Comparison of ENCODE assay signal across 19 cellular contexts in the genomic region with DNA sequence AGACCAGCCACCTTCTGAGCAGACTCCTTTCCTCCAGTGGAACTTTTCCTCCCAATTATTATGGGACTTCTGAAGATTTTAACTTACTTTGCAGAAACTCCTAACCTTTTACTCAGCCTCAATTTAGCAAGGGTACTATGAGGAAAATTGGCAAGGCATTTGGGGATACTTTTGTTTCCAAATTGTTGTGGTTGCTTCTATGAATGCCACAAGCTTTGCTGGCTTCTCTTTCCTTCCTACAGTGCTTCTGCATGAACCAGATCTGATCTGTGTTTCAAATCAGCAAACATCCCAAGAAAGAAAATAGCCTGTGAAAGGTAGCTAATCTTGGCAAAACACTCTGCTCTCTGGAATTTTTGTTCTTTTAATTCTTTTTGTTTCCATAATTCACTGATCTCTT. TPM values are rescaled to one million over a fixed set of nuclear protein-coding genes. Genes with fewer than 3 reads are reported as not detected.
"Had no signal": no experiment of that assay in that cellular context is flagged by ENCODE, and none has a peak within 500 bp of the region (broad histone marks: within the 10 kb centered on the region; RNA-seq: fewer than 3 reads in every experiment).

No MANE protein-coding gene starts in this region.

- H3K4me3 ChIP-seq: colonic mucosa, hepatocyte, lower lobe of right lung, transverse colon had no signal

- H3K27me3 ChIP-seq: colonic mucosa, hepatocyte, transverse colon had no signal

- H3K9me3 ChIP-seq: colonic mucosa had no signal

- H3K79me2 ChIP-seq: hepatocyte had no signal

- H3K27ac ChIP-seq: colonic mucosa, hepatocyte, lower lobe of right lung, transverse colon had no signal

- H3K4me1 ChIP-seq: lower lobe of right lung had no signal

- DNase-seq: activated CD4-positive, alpha-beta T cell treated with anti-CD3 and anti-CD28 coated beads for 36 hours; activated CD4-positive, alpha-beta T cell treated with anti-CD3 and anti-CD28 coated beads, Interleukin-2, amount 50 U/mL, for 48 hours; activated gamma-delta T cell; caudate nucleus; colonic mucosa; erythroblast; left colon; lower lobe of right lung; retina; stimulated activated CD4-positive, alpha-beta T cell treated with anti-CD3 and anti-CD28 coated beads, Interleukin-12 subunit alpha, Interleukin-12 subunit beta, amount 100 ng/mL, for 4 hours; stimulated activated CD4-positive, alpha-beta T cell treated with anti-CD3 and anti-CD28 coated beads, Interleukin-2, amount 100 ng/mL, for 24 hours; stimulated activated naive CD4-positive, alpha-beta T cell treated with Interleukin-2 at 50 U/mL for 16 hours; T-cell; transverse colon had no signal

- H3K36me3 ChIP-seq: colonic mucosa, lower lobe of right lung, transverse colon had no signal

- H2AFZ ChIP-seq: hepatocyte had no signal

- H3K4me2 ChIP-seq: hepatocyte had no signal

RNA-seq across cellular contexts. Expression of a gene that starts 57.3 kb away (rescaled TPM):
- total RNA-seq: activated CD4-positive, alpha-beta T cell treated with anti-CD3 and anti-CD28 coated beads for 36 hours; colonic mucosa; glomerular endothelial cell; hepatocyte; left colon; lower lobe of right lung; natural killer cell treated with Interleukin-12 subunit alpha and Interleukin-12 subunit beta and Interleukin-15 and Interleukin-18, amount 100 ng/mL, for 72 hours; posterior vena cava; T-cell; transverse colon; WTC11 had no signal
- polyA plus RNA-seq: hepatocyte had no signal
